Comparison of ENCODE assay signal across 21 cellular contexts in genomic region chr17:62576382-62576781, GRCh38.
"Had no signal": no experiment of that assay in that cellular context is flagged by ENCODE, and none has a peak within 500 bp of the region (broad histone marks: within the 10 kb centered on the region; RNA-seq: fewer than 3 reads in every experiment).

No MANE protein-coding gene starts in this region.

- DNase-seq: KBM-7, MG63, NCI-H1092, NCI-H1105 treated with DMSO at 0.1 percent for 48 hours, NCI-H1417 treated with DMSO at 0.1 percent for 48 hours, NCI-H146, NCI-H1694 treated with DMSO at 0.1 percent for 48 hours, NCI-H1930, NCI-H2081, NCI-H2171, NCI-H226, NCI-H446, NCI-H510A, NCI-H524 treated with DMSO at 0.1 percent for 48 hours, NCI-H69, NCI-H774, Right ventricle myocardium superior, RPMI8226, SIG-M5 had no signal

- H3K4me1 ChIP-seq: SJSA1 had no signal

- H3K4me3 ChIP-seq: MG63, SJSA1, SK-N-MC had no signal

- H3K27me3 ChIP-seq: MG63, SJSA1 had no signal

- H3K27ac ChIP-seq: SJSA1, SK-N-MC had no signal

- H3K9me3 ChIP-seq: MG63, SJSA1 had no signal
